Comparison of ENCODE assay signal across 1 cellular context in the genomic region with DNA sequence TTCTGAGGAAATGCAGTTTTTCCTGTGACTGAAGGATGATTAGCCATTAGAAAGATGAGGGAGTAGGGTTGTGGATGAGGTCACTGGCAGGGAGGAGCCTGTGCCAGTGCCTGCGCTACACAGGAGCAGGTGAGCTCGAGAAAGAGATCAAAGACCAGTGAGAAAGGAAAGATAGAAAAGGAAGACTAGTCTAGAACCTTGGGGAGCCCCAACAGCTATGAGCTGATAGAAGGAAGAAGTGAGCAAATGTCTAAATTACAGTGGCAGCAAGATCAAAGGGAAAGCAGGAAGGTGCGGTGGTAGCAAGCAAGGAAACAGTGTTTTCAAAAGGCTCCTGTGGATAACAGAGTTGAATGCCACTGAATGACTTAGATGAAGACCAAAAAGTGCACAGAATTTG.
TF ChIP-seq lines count a peak whose summit lies in the region.

No MANE protein-coding gene starts in this region.

TF ChIP-seq in HCT116, 20 proteins besides CTCF, POLR2A, EP300 and RAD21:
- no peak for TF ChIP-seq ZFX (IDR thresholded peaks at IDR 0.05)
- TF ChIP-seq FOSL1 (IDR thresholded peaks at IDR 0.05; ENCODE audit: low read depth) = no peak
- TF ChIP-seq TCF7L2 (IDR thresholded peaks at IDR 0.05; ENCODE audit: borderline replicate concordance, extremely low read depth, insufficient read depth, insufficient read length) = peak; percentile 38
